ENCODE assay signal across 25 cellular contexts in genomic region chr7:84549409-84549808, GRCh38.
DNase-seq lines count a peak whose midpoint lies in the region; ATAC-seq, FAIRE-seq and TF ChIP-seq lines count a peak whose summit lies in the region.
"Had no signal": no experiment of that assay in that cellular context is flagged by ENCODE, and none has a peak within 500 bp of the region (broad histone marks: within the 10 kb centered on the region; RNA-seq: fewer than 3 reads in every experiment).

No MANE protein-coding gene starts in this region.

- no peak for DNase-seq in Panc1 (ENCODE audit: low read depth, low spot score)
- no peak for DNase-seq in endodermal cell
- no peak for DNase-seq in urothelium cell line (ENCODE audit: low spot score)
- no peak for DNase-seq in HEK293T (ENCODE audit: extremely low spot score)
- no peak for DNase-seq in uterus
- DNase-seq in NCI-H1436 (lab: John Stamatoyannopoulos, UW): no peak
- DNase-seq: ACHN; CD8-positive, alpha-beta T cell; DMS153; MG63; NCI-H1092 treated with DMSO at 0.1 percent for 48 hours; NCI-H1694; NCI-H2081; NCI-H2171 treated with DMSO at 0.1 percent for 48 hours; NCI-H446; NCI-H526 treated with DMSO at 0.1 percent for 48 hours; PC-9; SHP77 treated with DMSO at 0.1 percent for 48 hours had no signal

- CTCF ChIA-PET in Panc1 (lab: Charles Lee): no interaction called here
- CTCF ChIA-PET in HEK293T (lab: Yijun Ruan, JAX): no interaction called here

- in situ Hi-C loops in Panc1 (cut with HindIII; ENCODE audit: low pct_unique_long_range_greater_than_20kb, low sequenced_read_pairs): no loop called here

- no peak overlapping the region for H3K27ac Mint-ChIP-seq in endodermal cell
- H3K27ac Mint-ChIP-seq: CD8-positive, alpha-beta T cell; GM23338 had no signal

- no peak overlapping the region for H3K9ac ChIP-seq in HUES64 (ENCODE audit: low read depth, low read length)
- H3K9ac ChIP-seq in endodermal cell (ENCODE audit: extremely low read depth, low read length, poor library complexity, severe bottlenecking): no peak overlapping the region
- H3K9ac ChIP-seq: BLaER1 treated with 17β-estradiol and CSF1 and Interleukin-3, amounts not matched to agents 10 nM and 100 nM had no signal

- TF ChIP-seq POLR2A in uterus (IDR thresholded peaks at IDR 0.05): no peak

- no peaks in the 10 kb centered on the region for H3K27me3 Mint-ChIP-seq in endodermal cell (ENCODE audit: insufficient read depth)

- H3K27ac ChIP-seq in HUES64 (ENCODE audit: low read depth, low read length) (peak overlapping the region; percentile 44; the same call in 1 of the 2 replicates), Panc1 (ENCODE audit: low read length) (peak overlapping the region; percentile 5; the same call in 1 of the 2 replicates), endodermal cell (ENCODE audit: low read depth, low read length) (peak overlapping the region; percentile 0), uterus (no peak overlapping the region)
- H3K27ac ChIP-seq: BLaER1 treated with 17β-estradiol and CSF1 and Interleukin-3, amounts not matched to agents 10 nM and 100 nM; PC-9; RWPE1 had no signal

- peaks cover 13% of the 10 kb centered on the region for H3K4me1 Mint-ChIP-seq in endodermal cell

- no TSS peak for BruUV-seq in Panc1 (replicated peaks; lab: Mats Ljungman, UMichigan)

- H3K36me3 ChIP-seq in HUES64 (ENCODE audit: insufficient read depth, low read length) (no peaks in the 10 kb centered on the region), Panc1 (ENCODE audit: control insufficient read depth, insufficient read depth, low read length) (no peaks in the 10 kb centered on the region), endodermal cell (ENCODE audit: control insufficient read depth, insufficient read depth, low read length) (no peaks in the 10 kb centered on the region), uterus (no peaks in the 10 kb centered on the region)
- H3K36me3 ChIP-seq: BLaER1 treated with 17β-estradiol and CSF1 and Interleukin-3, amounts not matched to agents 10 nM and 100 nM; MG63 had no signal

- POLR2A ChIA-PET in Panc1 (lab: Charles Lee): no interaction called here
- POLR2A ChIA-PET in HEK293T (lab: Yijun Ruan, JAX): no interaction called here

- intact Hi-C loops in Panc1 (cut with micrococcal nuclease; ENCODE audit: unreplicated experiment) (no loop called here), uterus (cut with DNase I; ENCODE audit: low total_unique reads) (no loop called here)

- no peak for ATAC-seq in Panc1
- ATAC-seq: CD8-positive, alpha-beta T cell; HCT116; SK-N-SH treated with all-trans-retinoic acid at 6 μM for 48 hours had no signal

- peaks cover 19% of the 10 kb centered on the region for H3K4me1 ChIP-seq in HUES64 (ENCODE audit: insufficient read depth, low read length)
- H3K4me1 ChIP-seq in Panc1 (ENCODE audit: control insufficient read depth, insufficient read depth, low read length): no peaks in the 10 kb centered on the region
- no peaks in the 10 kb centered on the region for H3K4me1 ChIP-seq in endodermal cell (ENCODE audit: control insufficient read depth, insufficient read depth, low read length)
- no peaks in the 10 kb centered on the region for H3K4me1 ChIP-seq in uterus

- no peaks in the 10 kb centered on the region for H3K36me3 Mint-ChIP-seq in endodermal cell (ENCODE audit: low read depth)
- H3K36me3 Mint-ChIP-seq: CD8-positive, alpha-beta T cell had no signal

- FAIRE-seq in urothelium cell line (lab: Jason Lieb, UNC): peak; percentile 63
- FAIRE-seq: GM12891 had no signal

- H3K4me3 Mint-ChIP-seq in endodermal cell: no peak overlapping the region
- H3K4me3 Mint-ChIP-seq: CD8-positive, alpha-beta T cell; GM23338 had no signal

- no peaks in the 10 kb centered on the region for H3K9me3 Mint-ChIP-seq in endodermal cell
- H3K9me3 Mint-ChIP-seq: GM23338 had no signal

- no peaks in the 10 kb centered on the region for H3K9me3 ChIP-seq in HUES64 (ENCODE audit: insufficient read depth, low read depth, low read length)
- no peaks in the 10 kb centered on the region for H3K9me3 ChIP-seq in Panc1 (ENCODE audit: control insufficient read depth, insufficient read depth, low read depth, low read length)
- H3K9me3 ChIP-seq in endodermal cell (ENCODE audit: control insufficient read depth, low read length): no peaks in the 10 kb centered on the region
- no peaks in the 10 kb centered on the region for H3K9me3 ChIP-seq in uterus
- H3K9me3 ChIP-seq: BLaER1 treated with 17β-estradiol and CSF1 and Interleukin-3, amounts not matched to agents 10 nM and 100 nM; MG63 had no signal

- WGBS in HUES64: 0% methylated on average over 1 of the region's 1 CpG
- 0% methylated on average over 1 of the region's 1 CpG for WGBS in endodermal cell (ENCODE audit: insufficient coverage in 1 of 2, insufficient read length in 1 of 2), 2 experiments

- H3K4me3 ChIP-seq in HUES64 (ENCODE audit: low read length) (no peak overlapping the region), Panc1 (ENCODE audit: low read depth in 2 of 2, low read length in 2 of 2) (no peak overlapping the region), endodermal cell (ENCODE audit: low read length) (no peak overlapping the region), uterus (no peak overlapping the region)
- H3K4me3 ChIP-seq: BLaER1 treated with 17β-estradiol and CSF1 and Interleukin-3, amounts not matched to agents 10 nM and 100 nM; GM23338; MG63; PC-9 had no signal

- TF ChIP-seq CTCF in Panc1 (IDR thresholded peaks at IDR 0.05): no peak
- no peak for TF ChIP-seq CTCF in endodermal cell (conservative IDR thresholded peaks at IDR 0.05)
- no peak for TF ChIP-seq CTCF in uterus (IDR thresholded peaks at IDR 0.05)

- H3K27me3 ChIP-seq in HUES64 (ENCODE audit: insufficient read depth, low read length) (no peaks in the 10 kb centered on the region), Panc1 (ENCODE audit: control insufficient read depth, insufficient read depth, low read length) (no peaks in the 10 kb centered on the region), endodermal cell (ENCODE audit: control insufficient read depth, insufficient read depth, low read length, poor library complexity, severe bottlenecking) (no peaks in the 10 kb centered on the region), uterus (no peaks in the 10 kb centered on the region)
- H3K27me3 ChIP-seq: BLaER1 treated with 17β-estradiol and CSF1 and Interleukin-3, amounts not matched to agents 10 nM and 100 nM; MG63 had no signal

TF ChIP-seq in HEK293T, 16 proteins besides CTCF, POLR2A, EP300 and RAD21:
- no peak for TF ChIP-seq ELF4 (IDR thresholded peaks at IDR 0.05)
- no peak for TF ChIP-seq FOXA1 (IDR thresholded peaks at IDR 0.05)
- TF ChIP-seq CTBP1 (IDR thresholded peaks at IDR 0.05; ENCODE audit: borderline replicate concordance): no peak
- no peak for TF ChIP-seq LEF1 (IDR thresholded peaks at IDR 0.05; ENCODE audit: borderline replicate concordance)
- no peak for TF ChIP-seq FOXM1 (IDR thresholded peaks at IDR 0.05; ENCODE audit: borderline replicate concordance)
- TF ChIP-seq L3MBTL2 (conservative IDR thresholded peaks at IDR 0.05): no peak
- no peak for TF ChIP-seq NFRKB (IDR thresholded peaks at IDR 0.05)
- no peak for TF ChIP-seq ARNT (IDR thresholded peaks at IDR 0.05)
- no peak for TF ChIP-seq ZNF384 (IDR thresholded peaks at IDR 0.05)

Comparison
In these comparisons a context has a peak if more than half of its experiments do, and no peak if none do; other contexts are left out.
1. H3K27ac ChIP-seq: peak in HUES64 (single experiment), Panc1 (single experiment) and endodermal cell (single experiment); none in uterus (0 of 2).